1 cellular context compared by ENCODE assay signal in the genomic region with DNA sequence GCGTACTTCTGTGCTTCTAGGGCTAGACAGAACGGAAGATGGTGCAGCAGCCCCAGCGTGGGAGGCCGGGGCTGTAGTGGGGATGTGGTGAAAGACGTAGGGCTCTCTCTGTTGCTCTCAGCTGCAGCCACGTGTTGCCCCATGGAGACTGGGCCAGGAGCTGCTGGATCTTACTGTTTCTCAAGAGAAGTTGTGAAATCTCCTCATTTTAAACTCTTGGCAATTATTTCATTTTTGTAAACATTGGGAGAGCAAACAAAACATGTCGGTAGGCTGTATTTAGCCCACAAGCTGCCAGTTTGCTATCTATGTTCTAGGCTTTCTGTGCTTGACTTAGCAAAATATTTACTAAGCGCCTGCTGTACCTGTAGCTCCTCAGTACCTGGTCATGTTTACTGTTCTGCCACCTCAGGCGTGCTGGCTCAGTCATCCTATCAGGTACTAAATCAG.
TF ChIP-seq lines count a peak whose summit lies in the region.

No MANE protein-coding gene starts in this region.

TF ChIP-seq in HepG2, 621 proteins besides CTCF, POLR2A, EP300 and RAD21 (continued from another document and continues in another):
- TF ChIP-seq ZNF614 (CRISPR knock-in tag; IDR thresholded peaks at IDR 0.05; ENCODE audit: borderline replicate concordance) (no peak), ZNF350 (CRISPR knock-in tag; IDR thresholded peaks at IDR 0.05; ENCODE audit: borderline replicate concordance, low read depth) (peak; percentile 47; the same call in 1 of the 2 replicates), ZKSCAN8 (CRISPR knock-in tag; IDR thresholded peaks at IDR 0.05; ENCODE audit: borderline replicate concordance) (no peak), ETV5 (CRISPR knock-in tag; IDR thresholded peaks at IDR 0.05; ENCODE audit: borderline replicate concordance) (peak; percentile 12; the same call in 1 of the 2 replicates), ZSCAN9 (CRISPR knock-in tag; IDR thresholded peaks at IDR 0.05; ENCODE audit: borderline replicate concordance) (peak; percentile 53; the same call in 1 of the 2 replicates), KLF11 (CRISPR knock-in tag; IDR thresholded peaks at IDR 0.05) (0 out of 2 replicates have a peak, but pooled peaks have one; percentile 45), ZMYM4 (CRISPR knock-in tag; IDR thresholded peaks at IDR 0.05) (peak; percentile 34; the same call in 1 of the 2 replicates), NAIF1 (CRISPR knock-in tag; IDR thresholded peaks at IDR 0.05; ENCODE audit: borderline replicate concordance) (no peak), ELF3 (CRISPR knock-in tag; IDR thresholded peaks at IDR 0.05) (no peak), ZNF550 (CRISPR knock-in tag; IDR thresholded peaks at IDR 0.05; ENCODE audit: borderline replicate concordance) (no peak), HES4 (CRISPR knock-in tag; IDR thresholded peaks at IDR 0.05; ENCODE audit: borderline replicate concordance) (no peak), HOXA3 (CRISPR knock-in tag; IDR thresholded peaks at IDR 0.05) (0 out of 2 replicates have a peak, but pooled peaks have one; percentile 59), ZSCAN30 (CRISPR knock-in tag; IDR thresholded peaks at IDR 0.05) (no peak), HDAC6 (IDR thresholded peaks at IDR 0.05; ENCODE audit: low read depth, low read length) (no peak), ZNF34 (CRISPR knock-in tag; IDR thresholded peaks at IDR 0.05; ENCODE audit: borderline replicate concordance) (no peak), DMAP1 (CRISPR knock-in tag; IDR thresholded peaks at IDR 0.05) (peak; percentile 37; the same call in 1 of the 2 replicates), ZBTB8A (CRISPR knock-in tag; IDR thresholded peaks at IDR 0.05; ENCODE audit: borderline replicate concordance, low read depth) (no peak), DNMT3B (CRISPR knock-in tag; conservative IDR thresholded peaks at IDR 0.05) (0 out of 2 replicates have a peak, but pooled peaks have one; percentile 47), SP1 (IDR thresholded peaks at IDR 0.05) (no peak), SP1 (CRISPR knock-in tag; IDR thresholded peaks at IDR 0.05) (no peak), TGIF2 (CRISPR knock-in tag; IDR thresholded peaks at IDR 0.05) (peak; percentile 67; the same call in 1 of the 2 replicates), ZZZ3 (CRISPR knock-in tag; IDR thresholded peaks at IDR 0.05; ENCODE audit: borderline replicate concordance) (no peak), AHR (CRISPR knock-in tag; IDR thresholded peaks at IDR 0.05) (peak; percentile 53; the same call in 1 of the 2 replicates), FOXA1 (IDR thresholded peaks at IDR 0.05) (no peak), FOXA1 (CRISPR knock-in tag; IDR thresholded peaks at IDR 0.05) (peak; percentile 70), ZNF234 (CRISPR knock-in tag; conservative IDR thresholded peaks at IDR 0.05) (no peak), ZNF546 (CRISPR knock-in tag; conservative IDR thresholded peaks at IDR 0.05) (no peak), THAP11 (CRISPR knock-in tag; IDR thresholded peaks at IDR 0.05) (peak; percentile 68), ZNF792 (CRISPR knock-in tag; IDR thresholded peaks at IDR 0.05) (no peak)
- TF ChIP-seq, protein P1, sequence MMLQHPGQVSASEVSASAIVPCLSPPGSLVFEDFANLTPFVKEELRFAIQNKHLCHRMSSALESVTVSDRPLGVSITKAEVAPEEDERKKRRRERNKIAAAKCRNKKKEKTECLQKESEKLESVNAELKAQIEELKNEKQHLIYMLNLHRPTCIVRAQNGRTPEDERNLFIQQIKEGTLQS (CRISPR knock-in tag; IDR thresholded peaks at IDR 0.05), result no peak
- TF ChIP-seq, protein P2, sequence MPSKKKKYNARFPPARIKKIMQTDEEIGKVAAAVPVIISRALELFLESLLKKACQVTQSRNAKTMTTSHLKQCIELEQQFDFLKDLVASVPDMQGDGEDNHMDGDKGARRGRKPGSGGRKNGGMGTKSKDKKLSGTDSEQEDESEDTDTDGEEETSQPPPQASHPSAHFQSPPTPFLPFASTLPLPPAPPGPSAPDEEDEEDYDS (CRISPR knock-in tag; IDR thresholded peaks at IDR 0.05), result peak; percentile 55; the same call in 1 of the 2 replicates
- TF ChIP-seq, protein P3, sequence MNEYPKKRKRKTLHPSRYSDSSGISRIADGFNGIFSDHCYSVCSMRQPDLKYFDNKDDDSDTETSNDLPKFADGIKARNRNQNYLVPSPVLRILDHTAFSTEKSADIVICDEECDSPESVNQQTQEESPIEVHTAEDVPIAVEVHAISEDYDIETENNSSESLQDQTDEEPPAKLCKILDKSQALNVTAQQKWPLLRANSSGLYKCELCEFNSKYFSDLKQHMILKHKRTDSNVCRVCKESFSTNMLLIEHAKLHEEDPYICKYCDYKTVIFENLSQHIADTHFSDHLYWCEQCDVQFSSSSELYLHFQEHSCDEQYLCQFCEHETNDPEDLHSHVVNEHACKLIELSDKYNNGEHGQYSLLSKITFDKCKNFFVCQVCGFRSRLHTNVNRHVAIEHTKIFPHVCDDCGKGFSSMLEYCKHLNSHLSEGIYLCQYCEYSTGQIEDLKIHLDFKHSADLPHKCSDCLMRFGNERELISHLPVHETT (CRISPR knock-in tag; conservative IDR thresholded peaks at IDR 0.05), result no peak
- TF ChIP-seq, protein P4, sequence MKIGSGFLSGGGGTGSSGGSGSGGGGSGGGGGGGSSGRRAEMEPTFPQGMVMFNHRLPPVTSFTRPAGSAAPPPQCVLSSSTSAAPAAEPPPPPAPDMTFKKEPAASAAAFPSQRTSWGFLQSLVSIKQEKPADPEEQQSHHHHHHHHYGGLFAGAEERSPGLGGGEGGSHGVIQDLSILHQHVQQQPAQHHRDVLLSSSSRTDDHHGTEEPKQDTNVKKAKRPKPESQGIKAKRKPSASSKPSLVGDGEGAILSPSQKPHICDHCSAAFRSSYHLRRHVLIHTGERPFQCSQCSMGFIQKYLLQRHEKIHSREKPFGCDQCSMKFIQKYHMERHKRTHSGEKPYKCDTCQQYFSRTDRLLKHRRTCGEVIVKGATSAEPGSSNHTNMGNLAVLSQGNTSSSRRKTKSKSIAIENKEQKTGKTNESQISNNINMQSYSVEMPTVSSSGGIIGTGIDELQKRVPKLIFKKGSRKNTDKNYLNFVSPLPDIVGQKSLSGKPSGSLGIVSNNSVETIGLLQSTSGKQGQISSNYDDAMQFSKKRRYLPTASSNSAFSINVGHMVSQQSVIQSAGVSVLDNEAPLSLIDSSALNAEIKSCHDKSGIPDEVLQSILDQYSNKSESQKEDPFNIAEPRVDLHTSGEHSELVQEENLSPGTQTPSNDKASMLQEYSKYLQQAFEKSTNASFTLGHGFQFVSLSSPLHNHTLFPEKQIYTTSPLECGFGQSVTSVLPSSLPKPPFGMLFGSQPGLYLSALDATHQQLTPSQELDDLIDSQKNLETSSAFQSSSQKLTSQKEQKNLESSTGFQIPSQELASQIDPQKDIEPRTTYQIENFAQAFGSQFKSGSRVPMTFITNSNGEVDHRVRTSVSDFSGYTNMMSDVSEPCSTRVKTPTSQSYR (CRISPR knock-in tag; IDR thresholded peaks at IDR 0.05; ENCODE audit: borderline replicate concordance), result no peak
- TF ChIP-seq, protein P5, sequence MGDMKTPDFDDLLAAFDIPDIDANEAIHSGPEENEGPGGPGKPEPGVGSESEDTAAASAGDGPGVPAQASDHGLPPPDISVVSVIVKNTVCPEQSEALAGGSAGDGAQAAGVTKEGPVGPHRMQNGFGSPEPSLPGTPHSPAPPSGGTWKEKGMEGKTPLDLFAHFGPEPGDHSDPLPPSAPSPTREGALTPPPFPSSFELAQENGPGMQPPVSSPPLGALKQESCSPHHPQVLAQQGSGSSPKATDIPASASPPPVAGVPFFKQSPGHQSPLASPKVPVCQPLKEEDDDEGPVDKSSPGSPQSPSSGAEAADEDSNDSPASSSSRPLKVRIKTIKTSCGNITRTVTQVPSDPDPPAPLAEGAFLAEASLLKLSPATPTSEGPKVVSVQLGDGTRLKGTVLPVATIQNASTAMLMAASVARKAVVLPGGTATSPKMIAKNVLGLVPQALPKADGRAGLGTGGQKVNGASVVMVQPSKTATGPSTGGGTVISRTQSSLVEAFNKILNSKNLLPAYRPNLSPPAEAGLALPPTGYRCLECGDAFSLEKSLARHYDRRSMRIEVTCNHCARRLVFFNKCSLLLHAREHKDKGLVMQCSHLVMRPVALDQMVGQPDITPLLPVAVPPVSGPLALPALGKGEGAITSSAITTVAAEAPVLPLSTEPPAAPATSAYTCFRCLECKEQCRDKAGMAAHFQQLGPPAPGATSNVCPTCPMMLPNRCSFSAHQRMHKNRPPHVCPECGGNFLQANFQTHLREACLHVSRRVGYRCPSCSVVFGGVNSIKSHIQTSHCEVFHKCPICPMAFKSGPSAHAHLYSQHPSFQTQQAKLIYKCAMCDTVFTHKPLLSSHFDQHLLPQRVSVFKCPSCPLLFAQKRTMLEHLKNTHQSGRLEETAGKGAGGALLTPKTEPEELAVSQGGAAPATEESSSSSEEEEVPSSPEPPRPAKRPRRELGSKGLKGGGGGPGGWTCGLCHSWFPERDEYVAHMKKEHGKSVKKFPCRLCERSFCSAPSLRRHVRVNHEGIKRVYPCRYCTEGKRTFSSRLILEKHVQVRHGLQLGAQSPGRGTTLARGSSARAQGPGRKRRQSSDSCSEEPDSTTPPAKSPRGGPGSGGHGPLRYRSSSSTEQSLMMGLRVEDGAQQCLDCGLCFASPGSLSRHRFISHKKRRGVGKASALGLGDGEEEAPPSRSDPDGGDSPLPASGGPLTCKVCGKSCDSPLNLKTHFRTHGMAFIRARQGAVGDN (CRISPR knock-in tag; IDR thresholded peaks at IDR 0.05), result peak; percentile 62
- TF ChIP-seq, protein P6, sequence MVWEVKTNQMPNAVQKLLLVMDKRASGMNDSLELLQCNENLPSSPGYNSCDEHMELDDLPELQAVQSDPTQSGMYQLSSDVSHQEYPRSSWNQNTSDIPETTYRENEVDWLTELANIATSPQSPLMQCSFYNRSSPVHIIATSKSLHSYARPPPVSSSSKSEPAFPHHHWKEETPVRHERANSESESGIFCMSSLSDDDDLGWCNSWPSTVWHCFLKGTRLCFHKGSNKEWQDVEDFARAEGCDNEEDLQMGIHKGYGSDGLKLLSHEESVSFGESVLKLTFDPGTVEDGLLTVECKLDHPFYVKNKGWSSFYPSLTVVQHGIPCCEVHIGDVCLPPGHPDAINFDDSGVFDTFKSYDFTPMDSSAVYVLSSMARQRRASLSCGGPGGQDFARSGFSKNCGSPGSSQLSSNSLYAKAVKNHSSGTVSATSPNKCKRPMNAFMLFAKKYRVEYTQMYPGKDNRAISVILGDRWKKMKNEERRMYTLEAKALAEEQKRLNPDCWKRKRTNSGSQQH (CRISPR knock-in tag; IDR thresholded peaks at IDR 0.05; ENCODE audit: low read depth), result 0 out of 2 replicates have a peak, but pooled peaks have one; percentile 58
- TF ChIP-seq, protein P7, sequence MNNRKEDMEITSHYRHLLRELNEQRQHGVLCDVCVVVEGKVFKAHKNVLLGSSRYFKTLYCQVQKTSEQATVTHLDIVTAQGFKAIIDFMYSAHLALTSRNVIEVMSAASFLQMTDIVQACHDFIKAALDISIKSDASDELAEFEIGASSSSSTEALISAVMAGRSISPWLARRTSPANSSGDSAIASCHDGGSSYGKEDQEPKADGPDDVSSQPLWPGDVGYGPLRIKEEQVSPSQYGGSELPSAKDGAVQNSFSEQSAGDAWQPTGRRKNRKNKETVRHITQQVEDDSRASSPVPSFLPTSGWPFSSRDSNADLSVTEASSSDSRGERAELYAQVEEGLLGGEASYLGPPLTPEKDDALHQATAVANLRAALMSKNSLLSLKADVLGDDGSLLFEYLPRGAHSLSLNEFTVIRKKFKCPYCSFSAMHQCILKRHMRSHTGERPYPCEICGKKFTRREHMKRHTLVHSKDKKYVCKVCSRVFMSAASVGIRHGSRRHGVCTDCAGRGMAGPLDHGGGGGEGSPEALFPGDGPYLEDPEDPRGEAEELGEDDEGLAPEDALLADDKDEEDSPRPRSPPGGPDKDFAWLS (CRISPR knock-in tag; IDR thresholded peaks at IDR 0.05; ENCODE audit: borderline replicate concordance), result no peak
- TF ChIP-seq, protein P8, sequence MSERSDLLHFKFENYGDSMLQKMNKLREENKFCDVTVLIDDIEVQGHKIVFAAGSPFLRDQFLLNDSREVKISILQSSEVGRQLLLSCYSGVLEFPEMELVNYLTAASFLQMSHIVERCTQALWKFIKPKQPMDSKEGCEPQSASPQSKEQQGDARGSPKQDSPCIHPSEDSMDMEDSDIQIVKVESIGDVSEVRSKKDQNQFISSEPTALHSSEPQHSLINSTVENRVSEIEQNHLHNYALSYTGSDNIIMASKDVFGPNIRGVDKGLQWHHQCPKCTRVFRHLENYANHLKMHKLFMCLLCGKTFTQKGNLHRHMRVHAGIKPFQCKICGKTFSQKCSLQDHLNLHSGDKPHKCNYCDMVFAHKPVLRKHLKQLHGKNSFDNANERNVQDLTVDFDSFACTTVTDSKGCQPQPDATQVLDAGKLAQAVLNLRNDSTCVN (CRISPR knock-in tag; IDR thresholded peaks at IDR 0.05; ENCODE audit: borderline replicate concordance), result peak; percentile 37; the same call in 1 of the 2 replicates
- TF ChIP-seq, protein P9, sequence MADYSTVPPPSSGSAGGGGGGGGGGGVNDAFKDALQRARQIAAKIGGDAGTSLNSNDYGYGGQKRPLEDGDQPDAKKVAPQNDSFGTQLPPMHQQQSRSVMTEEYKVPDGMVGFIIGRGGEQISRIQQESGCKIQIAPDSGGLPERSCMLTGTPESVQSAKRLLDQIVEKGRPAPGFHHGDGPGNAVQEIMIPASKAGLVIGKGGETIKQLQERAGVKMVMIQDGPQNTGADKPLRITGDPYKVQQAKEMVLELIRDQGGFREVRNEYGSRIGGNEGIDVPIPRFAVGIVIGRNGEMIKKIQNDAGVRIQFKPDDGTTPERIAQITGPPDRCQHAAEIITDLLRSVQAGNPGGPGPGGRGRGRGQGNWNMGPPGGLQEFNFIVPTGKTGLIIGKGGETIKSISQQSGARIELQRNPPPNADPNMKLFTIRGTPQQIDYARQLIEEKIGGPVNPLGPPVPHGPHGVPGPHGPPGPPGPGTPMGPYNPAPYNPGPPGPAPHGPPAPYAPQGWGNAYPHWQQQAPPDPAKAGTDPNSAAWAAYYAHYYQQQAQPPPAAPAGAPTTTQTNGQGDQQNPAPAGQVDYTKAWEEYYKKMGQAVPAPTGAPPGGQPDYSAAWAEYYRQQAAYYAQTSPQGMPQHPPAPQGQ (CRISPR knock-in tag; IDR thresholded peaks at IDR 0.05; ENCODE audit: borderline replicate concordance), result no peak
- TF ChIP-seq, protein P10, sequence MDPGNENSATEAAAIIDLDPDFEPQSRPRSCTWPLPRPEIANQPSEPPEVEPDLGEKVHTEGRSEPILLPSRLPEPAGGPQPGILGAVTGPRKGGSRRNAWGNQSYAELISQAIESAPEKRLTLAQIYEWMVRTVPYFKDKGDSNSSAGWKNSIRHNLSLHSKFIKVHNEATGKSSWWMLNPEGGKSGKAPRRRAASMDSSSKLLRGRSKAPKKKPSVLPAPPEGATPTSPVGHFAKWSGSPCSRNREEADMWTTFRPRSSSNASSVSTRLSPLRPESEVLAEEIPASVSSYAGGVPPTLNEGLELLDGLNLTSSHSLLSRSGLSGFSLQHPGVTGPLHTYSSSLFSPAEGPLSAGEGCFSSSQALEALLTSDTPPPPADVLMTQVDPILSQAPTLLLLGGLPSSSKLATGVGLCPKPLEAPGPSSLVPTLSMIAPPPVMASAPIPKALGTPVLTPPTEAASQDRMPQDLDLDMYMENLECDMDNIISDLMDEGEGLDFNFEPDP (CRISPR knock-in tag; conservative IDR thresholded peaks at IDR 0.05), result no peak
